In genomic region chr12:57759360-57759980, GRCh38 we compare ENCODE assay signal across 8 cellular contexts. TPM values are rescaled to one million over a fixed set of nuclear protein-coding genes. Genes with fewer than 3 reads are reported as not detected.
A peak's percentile ranks its signal among the peaks of the same experiment; 100 is the strongest.
DNase-seq lines count a peak whose midpoint lies in the region; ATAC-seq and TF ChIP-seq lines count a peak whose summit lies in the region.

No MANE protein-coding gene starts in this region.

- H3K27me3 ChIP-seq in Panc1 (ENCODE audit: control insufficient read depth, insufficient read depth, low read length) (peaks cover 11% of the 10 kb centered on the region), spleen (replicated peaks in 1 of 7) (peaks cover 0 to 24% (median 7%) of the 10 kb centered on the region in 7 donors), gastrocnemius medialis (peaks cover 19 to 29% (median 27%) of the 10 kb centered on the region in 3 donors)

- H3K9me3 Mint-ChIP-seq in effector memory CD8-positive, alpha-beta T cell, result no peaks in the 10 kb centered on the region

- H3K4me3 ChIP-seq in Panc1 (ENCODE audit: low read depth in 2 of 2, low read length in 2 of 2) (no peak overlapping the region), spleen (no peak overlapping the region), gastrocnemius medialis (no peak overlapping the region)

- no peak overlapping the region for H3K4me3 Mint-ChIP-seq in effector memory CD8-positive, alpha-beta T cell

- peaks cover 14 to 16% of the 10 kb centered on the region in 2 donors for H3K27me3 Mint-ChIP-seq in effector memory CD8-positive, alpha-beta T cell

- TF ChIP-seq POLR2A in spleen (IDR thresholded peaks at IDR 0.05) (no peak), gastrocnemius medialis (IDR thresholded peaks at IDR 0.05) (no peak)

- H3K9me3 ChIP-seq in Panc1 (ENCODE audit: control insufficient read depth, insufficient read depth, low read depth, low read length) (no peaks in the 10 kb centered on the region), spleen (no peaks in the 10 kb centered on the region), gastrocnemius medialis (no peaks in the 10 kb centered on the region)

- intact Hi-C loops in Panc1 (cut with micrococcal nuclease; ENCODE audit: unreplicated experiment), result no loop called here
- intact Hi-C loops in spleen (cut with DNase I; ENCODE audit: low total_unique reads), result no loop called here
- intact Hi-C loops in gastrocnemius medialis (cut with DNase I; ENCODE audit: low total_unique reads), result no loop called here

- POLR2A ChIA-PET in Panc1 (lab: Charles Lee), result no interaction called here

- no TSS peak for BruUV-seq in Panc1 (replicated peaks; lab: Mats Ljungman, UMichigan)

- peaks cover 27% of the 10 kb centered on the region in 2 donors for H3K4me1 Mint-ChIP-seq in effector memory CD8-positive, alpha-beta T cell (ENCODE audit: low read depth in 2 of 2)

- CTCF ChIA-PET in Panc1 (lab: Charles Lee), result interaction anchor here (0.6 kb wide), 1 partner anchor 174 kb away, joined by 5 read pairs; no protein-coding TSS in a partner anchor

- peak; percentile 48; the same call in 1 of the 2 replicates for ATAC-seq in Panc1
- peak; percentile 20 for ATAC-seq in effector memory CD8-positive, alpha-beta T cell (replicated peaks)
- no peak for ATAC-seq in gastrocnemius medialis
- ATAC-seq in HG03342 (IDR thresholded peaks at IDR 0.05; ENCODE audit: unreplicated experiment), result no peak

- no peak overlapping the region for H3K27ac Mint-ChIP-seq in effector memory CD8-positive, alpha-beta T cell

- H3K36me3 Mint-ChIP-seq in effector memory CD8-positive, alpha-beta T cell (ENCODE audit: insufficient read depth), result peaks cover 16% of the 10 kb centered on the region

- DNase-seq in Panc1 (ENCODE audit: low read depth, low spot score), result no peak
- DNase-seq in effector memory CD8-positive, alpha-beta T cell, result no peak
- DNase-seq in spleen, result no peak
- no peak for DNase-seq in gastrocnemius medialis
- no peak for DNase-seq in NOMO-1 treated with DMSO at 0.1 percent for 48 hours (lab: John Stamatoyannopoulos, UW; ENCODE audit: unreplicated experiment)

- H3K36me3 ChIP-seq in Panc1 (ENCODE audit: control insufficient read depth, insufficient read depth, low read length) (no peaks in the 10 kb centered on the region; the same call in 1 of the 2 replicates), spleen (peaks cover 0 to 23% (median 19%) of the 10 kb centered on the region in 6 donors), gastrocnemius medialis (peaks cover 0 to 21% of the 10 kb centered on the region in 2 donors)

- no peaks in the 10 kb centered on the region; the same call in 1 of the 2 replicates for H3K4me1 ChIP-seq in Panc1 (ENCODE audit: control insufficient read depth, insufficient read depth, low read length)
- H3K4me1 ChIP-seq in spleen, result peaks cover 11 to 45% (median 22%) of the 10 kb centered on the region in 6 donors
- H3K4me1 ChIP-seq in gastrocnemius medialis, result peaks cover 10 to 11% of the 10 kb centered on the region in 2 donors

- in situ Hi-C loops in Panc1 (cut with HindIII; ENCODE audit: low pct_unique_long_range_greater_than_20kb, low sequenced_read_pairs), result no loop called here
- in situ Hi-C loops in gastrocnemius medialis (cut with MboI; ENCODE audit: low sequenced_read_pairs in 4 of 4), result no loop called here

- H3K27ac ChIP-seq in 22Rv1 (no peak overlapping the region), Panc1 (ENCODE audit: low read length) (no peak overlapping the region), spleen (no peak overlapping the region), gastrocnemius medialis (no peak overlapping the region)

- WGBS in spleen, 5 donors, result 37 to 48% (median 41%) methylated on average over 3 of the region's 3 CpGs

- peak; percentile 94 for TF ChIP-seq CTCF in 22Rv1 (IDR thresholded peaks at IDR 0.05)
- peak; percentile 69 for TF ChIP-seq CTCF in GM12873 (IDR thresholded peaks at IDR 0.05; ENCODE audit: insufficient read depth, low read depth, low read length, missing control alignments)
- TF ChIP-seq CTCF in Panc1 (IDR thresholded peaks at IDR 0.05), result peak; percentile 86
- TF ChIP-seq CTCF in spleen (IDR thresholded peaks at IDR 0.05 in 8 of 11, conservative IDR thresholded peaks at IDR 0.05 in 3 of 11), result peak in 7 of 11 experiments; percentile 22 to 59 (median 40)
- peak in 2 of 5 experiments; percentile 10 to 45 for TF ChIP-seq CTCF in gastrocnemius medialis (IDR thresholded peaks at IDR 0.05 in 4 of 5, conservative IDR thresholded peaks at IDR 0.05 in 1 of 5)

RNA-seq across cellular contexts. Expression of gene MARCHF9, which starts 4.6 kb away (rescaled TPM):
- total RNA-seq in Panc1 (2021; ENCODE audit: unreplicated experiment) (2.3 TPM), spleen (10 to 100 TPM; 17.2 to 36.8 (median 23.0) TPM), gastrocnemius medialis (10 to 100 TPM in 1 of 4 donors, 1 to 10 TPM in 3; 4.8 to 11.3 (median 7.9) TPM)
- polyA plus RNA-seq in Panc1 (2012; ENCODE audit: insufficient read length), result 1.7 TPM
- 10 to 100 TPM; 29.0 to 49.0 (median 33.0) TPM for polyA plus RNA-seq in spleen

RNA-seq across cellular contexts. Expression of gene CDK4, which starts 7.4 kb away (rescaled TPM):
- total RNA-seq in Panc1 (2021; ENCODE audit: unreplicated experiment) (201 TPM), spleen (10 to 100 TPM; 34.3 to 77.8 (median 51.6) TPM), gastrocnemius medialis (10 to 100 TPM; 39.7 to 55.5 (median 47.4) TPM)
- polyA plus RNA-seq in Panc1 (2012; ENCODE audit: insufficient read length), result 205 TPM
- polyA plus RNA-seq in spleen, result 10 to 100 TPM; 36.2 to 72.0 (median 56.0) TPM

RNA-seq across cellular contexts. Expression of gene CYP27B1, which starts 7.4 kb away (rescaled TPM):
- 4.0 TPM for total RNA-seq in Panc1 (2021; ENCODE audit: unreplicated experiment)
- 4.3 TPM for polyA plus RNA-seq in Panc1 (2012; ENCODE audit: insufficient read length)
- 1 to 10 TPM in 2 of 7 donors, under 1 TPM in 5; 0.23 to 1.5 (median 0.47) TPM for total RNA-seq in spleen
- under 1 TPM; 0.20 to 0.48 (median 0.30) TPM for polyA plus RNA-seq in spleen
- total RNA-seq in gastrocnemius medialis, result not detected

RNA-seq across cellular contexts. Expression of gene METTL1, which starts 12.4 kb away (rescaled TPM):
- 46.5 TPM for total RNA-seq in Panc1 (2021; ENCODE audit: unreplicated experiment)
- 40.9 TPM for polyA plus RNA-seq in Panc1 (2012; ENCODE audit: insufficient read length)
- 10 to 100 TPM in 3 of 7 donors, 1 to 10 TPM in 4; 4.9 to 22.0 (median 9.9) TPM for total RNA-seq in spleen
- 10 to 100 TPM; 15.8 to 20.7 (median 16.3) TPM for polyA plus RNA-seq in spleen
- total RNA-seq in gastrocnemius medialis, result 10 to 100 TPM in 3 of 4 donors, 1 to 10 TPM in 1; 6.5 to 22.7 (median 17.9) TPM

RNA-seq across cellular contexts. Expression of gene EEF1AKMT3, which starts 12.9 kb away (rescaled TPM):
- total RNA-seq in Panc1 (2021; ENCODE audit: unreplicated experiment) (7.4 TPM), spleen (1 to 10 TPM; 3.0 to 9.5 (median 6.0) TPM), gastrocnemius medialis (1 to 10 TPM in 3 of 4 donors, under 1 TPM in 1; 0.82 to 2.0 (median 1.0) TPM)
- polyA plus RNA-seq in Panc1 (2012; ENCODE audit: insufficient read length), result 6.2 TPM
- 1 to 10 TPM; 1.2 to 1.6 (median 1.4) TPM for polyA plus RNA-seq in spleen

Comparison
In these comparisons a context has a peak if more than half of its experiments do, and no peak if none do; other contexts are left out.
1. ATAC-seq: peak in Panc1 (single experiment) and effector memory CD8-positive, alpha-beta T cell (single experiment); none in gastrocnemius medialis (0 of 2) and HG03342 (single experiment).